Comparison of ENCODE assay signal across 10 cellular contexts in the genomic region with DNA sequence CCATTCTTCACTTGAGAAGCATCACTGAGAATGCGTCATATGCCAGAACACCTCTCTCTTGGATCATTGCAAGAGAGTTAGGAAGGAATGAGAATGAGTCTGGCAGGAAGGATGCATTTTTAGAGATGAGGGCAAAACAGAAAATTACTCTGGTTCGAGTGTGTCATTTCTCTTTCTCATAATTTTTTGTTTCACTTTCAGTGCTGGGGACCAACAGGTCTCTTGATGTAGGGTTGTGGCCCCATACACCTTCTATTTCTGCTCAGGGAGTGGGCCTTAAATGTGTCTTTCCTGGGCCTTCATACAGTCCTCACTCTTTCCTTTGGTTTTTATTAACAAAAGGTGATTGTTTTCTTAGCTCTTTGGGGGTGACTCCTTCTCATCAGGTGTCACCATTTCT.
DNase-seq lines count a peak whose midpoint lies in the region; ATAC-seq and TF ChIP-seq lines count a peak whose summit lies in the region.
"Had no signal": no experiment of that assay in that cellular context is flagged by ENCODE, and none has a peak within 500 bp of the region (broad histone marks: within the 10 kb centered on the region; RNA-seq: fewer than 3 reads in every experiment).

No MANE protein-coding gene starts in this region.

- intact Hi-C loops in activated CD4-positive, alpha-beta T cell treated with anti-CD3 and anti-CD28 coated beads for 36 hours (cut with DNase I, micrococcal nuclease): loop anchor here (1.0 to 10.0 kb wide), 9 partner anchors 34 to 506 kb away; no protein-coding TSS in a partner anchor
- intact Hi-C loops in natural killer cell (cut with micrococcal nuclease): no loop called here

- CTCF ChIA-PET in activated CD4-positive, alpha-beta T cell treated with anti-CD3 and anti-CD28 coated beads for 36 hours (lab: Charles Lee): interaction anchor here (1.9 kb wide), 1 partner anchor 86 kb away, joined by 6 read pairs; no protein-coding TSS in a partner anchor

- ATAC-seq in activated CD4-positive, alpha-beta T cell treated with anti-CD3 and anti-CD28 coated beads for 36 hours: peak; percentile 81
- ATAC-seq in GM21447 (IDR thresholded peaks at IDR 0.05; ENCODE audit: unreplicated experiment) (peak; percentile 94), HG03354 (IDR thresholded peaks at IDR 0.05; ENCODE audit: poor library complexity, severe bottlenecking, unreplicated experiment) (peak; percentile 93), natural killer cell (peak; percentile 65 to 74 (median 69)), HG02571 (IDR thresholded peaks at IDR 0.05; ENCODE audit: unreplicated experiment) (no peak)

- H3K27ac Mint-ChIP-seq in activated CD4-positive, alpha-beta T cell treated with anti-CD3 and anti-CD28 coated beads for 36 hours: peak overlapping the region; percentile 68
- peak overlapping the region; percentile 70 to 81 for H3K27ac Mint-ChIP-seq in natural killer cell

- H3K4me1 Mint-ChIP-seq in activated CD4-positive, alpha-beta T cell treated with anti-CD3 and anti-CD28 coated beads for 36 hours: peaks cover 31% of the 10 kb centered on the region
- peaks cover 34 to 42% of the 10 kb centered on the region in 2 donors for H3K4me1 Mint-ChIP-seq in natural killer cell

- DNase-seq in activated CD4-positive, alpha-beta T cell treated with anti-CD3 and anti-CD28 coated beads for 36 hours: no peak
- DNase-seq in activated CD4-positive, alpha-beta T cell treated with anti-CD3 and anti-CD28 coated beads, Interleukin-2, amount 50 U/mL, for 1 hour: no peak
- DNase-seq in natural killer cell: no peak
- no peak for DNase-seq in NCI-H1092 treated with DMSO at 0.1 percent for 48 hours (lab: John Stamatoyannopoulos, UW)
- no peak for DNase-seq in NCI-H526 (lab: John Stamatoyannopoulos, UW)
- DNase-seq: effector CD4-positive, alpha-beta T cell; stimulated activated naive CD4-positive, alpha-beta T cell had no signal

- no peaks in the 10 kb centered on the region for H3K27me3 Mint-ChIP-seq in activated CD4-positive, alpha-beta T cell treated with anti-CD3 and anti-CD28 coated beads for 36 hours
- no peaks in the 10 kb centered on the region for H3K27me3 Mint-ChIP-seq in natural killer cell (ENCODE audit: low read depth in 2 of 2)

- peaks cover 3% of the 10 kb centered on the region for H3K36me3 Mint-ChIP-seq in activated CD4-positive, alpha-beta T cell treated with anti-CD3 and anti-CD28 coated beads for 36 hours (ENCODE audit: low read depth)
- no peaks in the 10 kb centered on the region for H3K36me3 Mint-ChIP-seq in natural killer cell

- no peak for TF ChIP-seq CTCF in natural killer cell (IDR thresholded peaks at IDR 0.05)

- POLR2A ChIA-PET in activated CD4-positive, alpha-beta T cell treated with anti-CD3 and anti-CD28 coated beads for 36 hours (lab: Charles Lee): interaction anchor here (0.6 kb wide), 1 partner anchor 456 kb away, joined by 3 read pairs; no protein-coding TSS in a partner anchor

- no peaks in the 10 kb centered on the region for H3K9me3 Mint-ChIP-seq in activated CD4-positive, alpha-beta T cell treated with anti-CD3 and anti-CD28 coated beads for 36 hours (ENCODE audit: low read depth)
- H3K9me3 Mint-ChIP-seq in natural killer cell: no peaks in the 10 kb centered on the region

- H3K4me3 Mint-ChIP-seq in activated CD4-positive, alpha-beta T cell treated with anti-CD3 and anti-CD28 coated beads for 36 hours: peak overlapping the region; percentile 7
- H3K4me3 Mint-ChIP-seq in natural killer cell: peak overlapping the region; percentile 14
